Comparison of ENCODE assay signal across 8 cellular contexts in genomic region chr10:63977329-63977923, GRCh38.
A peak's percentile ranks its signal among the peaks of the same experiment; 100 is the strongest.
DNase-seq lines count a peak whose midpoint lies in the region; ATAC-seq and TF ChIP-seq lines count a peak whose summit lies in the region.

No MANE protein-coding gene starts in this region.

- no peaks in the 10 kb centered on the region for H3K4me1 ChIP-seq in Panc1 (ENCODE audit: control insufficient read depth, insufficient read depth, low read length)

- no peaks in the 10 kb centered on the region for H3K36me3 Mint-ChIP-seq in nephron (ENCODE audit: low read depth)

- POLR2A ChIA-PET in Panc1 (lab: Charles Lee): no interaction called here

- in situ Hi-C loops in Panc1 (cut with HindIII; ENCODE audit: low pct_unique_long_range_greater_than_20kb, low sequenced_read_pairs): no loop called here

- H3K9me3 Mint-ChIP-seq in nephron: peaks cover 14% of the 10 kb centered on the region

- DNase-seq in DMS114 treated with DMSO at 0.1 percent for 48 hours (lab: John Stamatoyannopoulos, UW; ENCODE audit: unreplicated experiment) (peak; percentile 36), Panc1 (ENCODE audit: low read depth, low spot score) (peak; percentile 2), epithelial cell of prostate (ENCODE audit: low read depth, low spot score) (peak; percentile 5), NCI-H345 treated with DMSO at 0.1 percent for 48 hours (lab: John Stamatoyannopoulos, UW; ENCODE audit: unreplicated experiment) (no peak)
- no peak for DNase-seq in activated naive CD4-positive, alpha-beta T cell treated with anti-CD3 and anti-CD28 coated beads, Interleukin-2, amount 50 U/mL, for 16 hours

- BruUV-seq in Panc1 (replicated peaks; lab: Mats Ljungman, UMichigan): no TSS peak

- H3K27me3 Mint-ChIP-seq in nephron (ENCODE audit: low read depth): no peaks in the 10 kb centered on the region

- H3K4me3 Mint-ChIP-seq in nephron: no peak overlapping the region

- intact Hi-C loops in Panc1 (cut with micrococcal nuclease; ENCODE audit: unreplicated experiment): loop anchor here (2.0 kb wide), 1 partner anchor 111 kb away; no protein-coding TSS in a partner anchor

- no peaks in the 10 kb centered on the region for H3K36me3 ChIP-seq in Panc1 (ENCODE audit: control insufficient read depth, insufficient read depth, low read length)

- no peaks in the 10 kb centered on the region for H3K9me3 ChIP-seq in Panc1 (ENCODE audit: control insufficient read depth, insufficient read depth, low read depth, low read length)

- CTCF ChIA-PET in Panc1 (lab: Charles Lee): interaction anchor here (0.6 to 2.1 kb wide), 8 partner anchors 25 to 332 kb away, joined by 3 to 19 read pairs (median 5); no protein-coding TSS in a partner anchor

- H3K27ac ChIP-seq in Panc1 (ENCODE audit: low read length) (no peak overlapping the region), epithelial cell of prostate (no peak overlapping the region)

- H3K4me1 Mint-ChIP-seq in nephron: no peaks in the 10 kb centered on the region

- no peak overlapping the region for H3K4me3 ChIP-seq in Panc1 (ENCODE audit: low read depth in 2 of 2, low read length in 2 of 2)

- ATAC-seq in GM18909 (IDR thresholded peaks at IDR 0.05; ENCODE audit: poor library complexity, unreplicated experiment) (peak; percentile 62), HG03159 (IDR thresholded peaks at IDR 0.05; ENCODE audit: unreplicated experiment) (peak; percentile 61), Panc1 (peak; percentile 59)

- no peak overlapping the region for H3K27ac Mint-ChIP-seq in nephron

- TF ChIP-seq CTCF in Panc1 (IDR thresholded peaks at IDR 0.05) (peak; percentile 82), nephron (IDR thresholded peaks at IDR 0.05; ENCODE audit: unreplicated experiment in 3 of 3) (peak; percentile 32 to 55 (median 36))

- H3K27me3 ChIP-seq in Panc1 (ENCODE audit: control insufficient read depth, insufficient read depth, low read length): no peaks in the 10 kb centered on the region

Comparison
In these comparisons a context has a peak if more than half of its experiments do, and no peak if none do; other contexts are left out.
1. DNase-seq: peak in DMS114 treated with DMSO at 0.1 percent for 48 hours (single experiment), Panc1 (single experiment) and epithelial cell of prostate (single experiment); none in NCI-H345 treated with DMSO at 0.1 percent for 48 hours (single experiment) and activated naive CD4-positive, alpha-beta T cell treated with anti-CD3 and anti-CD28 coated beads, Interleukin-2, amount 50 U/mL, for 16 hours (single experiment).
2. Peak in every context shown above with its lines, with median percentiles within 50 percentile points of each other: ATAC-seq.